Comparison of ENCODE assay signal across 8 cellular contexts in genomic region chr2:105576440-105577241, GRCh38.
A peak's percentile ranks its signal among the peaks of the same experiment; 100 is the strongest.
DNase-seq lines count a peak whose midpoint lies in the region; ATAC-seq and TF ChIP-seq lines count a peak whose summit lies in the region.

No MANE protein-coding gene starts in this region.

- H3K4me1 ChIP-seq in osteoblast (ENCODE audit: insufficient read depth, low read length): peaks cover 8% of the 10 kb centered on the region

- H3K79me2 ChIP-seq in osteoblast (ENCODE audit: insufficient read depth, low read length): no peaks in the 10 kb centered on the region

- peak overlapping the region; percentile 60 for H2AFZ ChIP-seq in osteoblast (ENCODE audit: low read length)

- peak overlapping the region; percentile 55 for H3K27ac ChIP-seq in VCaP
- no peak overlapping the region for H3K27ac ChIP-seq in osteoblast (ENCODE audit: low read depth, low read length)

- H3K36me3 ChIP-seq in osteoblast (ENCODE audit: insufficient read depth, low read length): no peaks in the 10 kb centered on the region

- TF ChIP-seq CTCF in AG10803 (conservative IDR thresholded peaks at IDR 0.05; ENCODE audit: low read length) (peak; percentile 68), GM10266 (IDR thresholded peaks at IDR 0.05; ENCODE audit: control insufficient read depth, insufficient read depth, low read depth, missing control alignments) (peak; percentile 55), VCaP (conservative IDR thresholded peaks at IDR 0.05) (peak; percentile 76), fibroblast of pulmonary artery (IDR thresholded peaks at IDR 0.05; ENCODE audit: low read length, missing control alignments) (peak; percentile 70), osteoblast (IDR thresholded peaks at IDR 0.05; ENCODE audit: extremely low read depth, low read depth, low read length) (peak; percentile 53)

- H3K4me2 ChIP-seq in osteoblast (ENCODE audit: insufficient read depth, low read length): no peak overlapping the region

- H4K20me1 ChIP-seq in osteoblast (ENCODE audit: insufficient read depth, low read length): no peaks in the 10 kb centered on the region

- H3K4me3 ChIP-seq in AG10803 (ENCODE audit: low read length) (no peak overlapping the region), fibroblast of pulmonary artery (replicated peaks; ENCODE audit: low read depth, low read length) (no peak overlapping the region), osteoblast (ENCODE audit: insufficient read depth, low read length) (no peak overlapping the region)

- ATAC-seq in GM21447 (IDR thresholded peaks at IDR 0.05; ENCODE audit: unreplicated experiment) (no peak), GM18505 (IDR thresholded peaks at IDR 0.05; ENCODE audit: unreplicated experiment) (no peak)

- no peaks in the 10 kb centered on the region for H3K9me3 ChIP-seq in osteoblast (ENCODE audit: low read depth, low read length)

- no peak for TF ChIP-seq POLR2A in GM18505 (IDR thresholded peaks at IDR 0.05; ENCODE audit: borderline replicate concordance, extremely low read depth, insufficient read depth, insufficient read length)

- H3K27me3 ChIP-seq in osteoblast (ENCODE audit: insufficient read depth, low read length): peaks cover 6% of the 10 kb centered on the region

- DNase-seq in AG10803 (ENCODE audit: low read depth) (peak; percentile 64), GM10266 (ENCODE audit: extremely low spot score) (peak; percentile 47), NCI-H146 treated with DMSO at 0.1 percent for 48 hours (lab: John Stamatoyannopoulos, UW; ENCODE audit: unreplicated experiment) (peak; percentile 44), fibroblast of pulmonary artery (ENCODE audit: low read depth) (peak; percentile 86), osteoblast (ENCODE audit: insufficient read length, low spot score, missing footprints) (peak; percentile 87)
